In genomic region chr17:10844667-10845387, GRCh38 we compare ENCODE assay signal across 8 cellular contexts. TPM values are rescaled to one million over a fixed set of nuclear protein-coding genes. Genes with fewer than 3 reads are reported as not detected.
DNase-seq lines count a peak whose midpoint lies in the region; ATAC-seq and TF ChIP-seq lines count a peak whose summit lies in the region.

No MANE protein-coding gene starts in this region.

- no peak for TF ChIP-seq POLR2A in right lobe of liver (IDR thresholded peaks at IDR 0.05)

- H3K4me3 ChIP-seq in right lobe of liver: peak overlapping the region; percentile 14 to 53 (median 47)

- H3K4me1 ChIP-seq in right lobe of liver: peaks cover 0 to 3% (median 0%) of the 10 kb centered on the region in 4 donors

- TF ChIP-seq CTCF in right lobe of liver (IDR thresholded peaks at IDR 0.05): peak; percentile 89 to 98 (median 94)

- WGBS in right lobe of liver (ENCODE audit: insufficient coverage, low coverage, low lambda C conversion rate, missing lambda C conversion rate): 12% methylated on average over 25 of the region's 27 CpGs

- no peaks in the 10 kb centered on the region for H3K27me3 ChIP-seq in right lobe of liver

- DNase-seq in DMS79 treated with DMSO at 0.1 percent for 48 hours (lab: John Stamatoyannopoulos, UW) (peak; percentile 2), DMS79 (lab: John Stamatoyannopoulos, UW) (no peak), NCI-H2029 treated with DMSO at 0.1 percent for 48 hours (lab: John Stamatoyannopoulos, UW) (peak; percentile 14), dermis blood vessel endothelial cell (peak; percentile 74), right lobe of liver (peak; percentile 76 to 79 (median 79))
- DNase-seq in activated CD4-positive, alpha-beta T cell treated with anti-CD3 and anti-CD28 coated beads, Interleukin-2, amount 50 U/mL, for 24 hours (ENCODE audit: low read depth in 1 of 2, low spot score in 1 of 2): peak; percentile 42 to 57
- peak; percentile 57 to 58 for DNase-seq in stimulated activated CD4-positive, alpha-beta T cell treated with anti-CD3 and anti-CD28 coated beads, Interleukin-2, amount 100 ng/mL, for 48 hours

- H3K36me3 ChIP-seq in right lobe of liver: no peaks in the 10 kb centered on the region

- intact Hi-C loops in right lobe of liver (cut with DNase I): loop anchor here (10.0 kb wide), 3 partner anchors 100 to 190 kb away; partner anchors contain the start of genes MYH3 (in 1 of the 2) and TMEM220 (in 1 of the 2)

- no peak overlapping the region for H3K27ac ChIP-seq in right lobe of liver

- ATAC-seq in HG02642 (IDR thresholded peaks at IDR 0.05; ENCODE audit: poor library complexity, unreplicated experiment) (peak; percentile 86), right lobe of liver (peak; percentile 97 to 98 (median 98))

- H3K9me3 ChIP-seq in right lobe of liver: no peaks in the 10 kb centered on the region

RNA-seq across cellular contexts. Expression of gene PIRT, which starts 6.9 kb away (rescaled TPM):
- total RNA-seq in dermis blood vessel endothelial cell (not detected in 2 replicates), right lobe of liver (not detected)

RNA-seq across cellular contexts. Expression of gene TMEM238L, which starts 40.9 kb away (rescaled TPM):
- total RNA-seq in dermis blood vessel endothelial cell: not detected in 2 replicates
- total RNA-seq in right lobe of liver: not detected
